ENCODE assay signal across 6 cellular contexts in genomic region chr16:23508589-23509440, GRCh38. TPM values are rescaled to one million over a fixed set of nuclear protein-coding genes. Genes with fewer than 3 reads are reported as not detected.
DNase-seq lines count a peak whose midpoint lies in the region; ATAC-seq and TF ChIP-seq lines count a peak whose summit lies in the region.

No MANE protein-coding gene starts in this region.

- peaks cover 20% of the 10 kb centered on the region for H3K36me3 Mint-ChIP-seq in stimulated activated naive CD8-positive, alpha-beta T cell treated with anti-CD3 and anti-CD28 coated beads, Interleukin-15, Interleukin-2, amounts not matched to agents 100 ng/mL and 50 ng/mL, for 24 hours (ENCODE audit: low read depth)
- peaks cover 48% of the 10 kb centered on the region for H3K36me3 Mint-ChIP-seq in effector memory CD8-positive, alpha-beta T cell (ENCODE audit: insufficient read depth)

- peak overlapping the region; percentile 80 to 91 (median 89) for H3K27ac ChIP-seq in sigmoid colon

- no peak for TF ChIP-seq EP300 in sigmoid colon (IDR thresholded peaks at IDR 0.05)

- DNase-seq in stimulated activated naive CD8-positive, alpha-beta T cell treated with anti-CD3 and anti-CD28 coated beads, Interleukin-15, Interleukin-2, amounts not matched to agents 100 U/mL and 50 U/mL, for 24 hours = no peak
- no peak for DNase-seq in effector memory CD8-positive, alpha-beta T cell
- DNase-seq in sigmoid colon (no peak), LoVo (ENCODE audit: low spot score) (no peak), HPDE6-E6E7 (ENCODE audit: extremely low spot score) (no peak)

- WGBS in sigmoid colon, 2 donors = 26 to 28% methylated on average over 28 of the region's 28 CpGs

- H3K4me3 ChIP-seq in sigmoid colon = peak overlapping the region; percentile 52 to 98 (median 94)

- no peak for TF ChIP-seq POLR2A in sigmoid colon (IDR thresholded peaks at IDR 0.05)

- H3K27ac Mint-ChIP-seq in stimulated activated naive CD8-positive, alpha-beta T cell treated with anti-CD3 and anti-CD28 coated beads, Interleukin-15, Interleukin-2, amounts not matched to agents 100 ng/mL and 50 ng/mL, for 24 hours = peak overlapping the region; percentile 88
- peak overlapping the region; percentile 86 to 95 for H3K27ac Mint-ChIP-seq in effector memory CD8-positive, alpha-beta T cell

- H3K36me3 ChIP-seq in sigmoid colon = no peaks in the 10 kb centered on the region

- no peaks in the 10 kb centered on the region for H3K9me3 ChIP-seq in sigmoid colon

- no peak for TF ChIP-seq CTCF in sigmoid colon (IDR thresholded peaks at IDR 0.05)

- peaks cover 4% of the 10 kb centered on the region for H3K9me3 Mint-ChIP-seq in stimulated activated naive CD8-positive, alpha-beta T cell treated with anti-CD3 and anti-CD28 coated beads, Interleukin-15, Interleukin-2, amounts not matched to agents 100 ng/mL and 50 ng/mL, for 24 hours
- H3K9me3 Mint-ChIP-seq in effector memory CD8-positive, alpha-beta T cell = no peaks in the 10 kb centered on the region

- no peaks in the 10 kb centered on the region for H3K27me3 Mint-ChIP-seq in stimulated activated naive CD8-positive, alpha-beta T cell treated with anti-CD3 and anti-CD28 coated beads, Interleukin-15, Interleukin-2, amounts not matched to agents 100 ng/mL and 50 ng/mL, for 24 hours
- H3K27me3 Mint-ChIP-seq in effector memory CD8-positive, alpha-beta T cell = no peaks in the 10 kb centered on the region

- H3K4me1 ChIP-seq in sigmoid colon = peaks cover 0 to 48% (median 40%) of the 10 kb centered on the region in 4 donors

- no peaks in the 10 kb centered on the region for H3K27me3 ChIP-seq in sigmoid colon

- intact Hi-C loops in sigmoid colon (cut with DNase I) = loop anchor here (5.0 kb wide), 1 partner anchor 57 kb away; the partner anchor contains the start of gene COG7

- H3K4me1 Mint-ChIP-seq in stimulated activated naive CD8-positive, alpha-beta T cell treated with anti-CD3 and anti-CD28 coated beads, Interleukin-15, Interleukin-2, amounts not matched to agents 100 ng/mL and 50 ng/mL, for 24 hours (ENCODE audit: low read depth) = peaks cover 61% of the 10 kb centered on the region
- H3K4me1 Mint-ChIP-seq in effector memory CD8-positive, alpha-beta T cell (ENCODE audit: low read depth in 2 of 2) = peaks cover 43 to 48% of the 10 kb centered on the region in 2 donors

- H3K4me3 Mint-ChIP-seq in stimulated activated naive CD8-positive, alpha-beta T cell treated with anti-CD3 and anti-CD28 coated beads, Interleukin-15, Interleukin-2, amounts not matched to agents 100 ng/mL and 50 ng/mL, for 24 hours = peak overlapping the region; percentile 86
- H3K4me3 Mint-ChIP-seq in effector memory CD8-positive, alpha-beta T cell = peak overlapping the region; percentile 85 to 90

- no peak for ATAC-seq in stimulated activated naive CD8-positive, alpha-beta T cell treated with anti-CD3 and anti-CD28 coated beads, Interleukin-15, Interleukin-2, amounts not matched to agents 100 U/mL and 50 U/mL, for 24 hours
- ATAC-seq in effector memory CD8-positive, alpha-beta T cell (replicated peaks) = no peak

RNA-seq across cellular contexts. Expression of gene GGA2, which starts 1.5 kb away (rescaled TPM):
- 10 to 100 TPM; 29.1 to 55.7 (median 34.7) TPM for total RNA-seq in sigmoid colon
- polyA plus RNA-seq in sigmoid colon = 10 to 100 TPM; 13.2 to 36.1 (median 15.3) TPM

RNA-seq across cellular contexts. Expression of gene EARS2, which starts 48.3 kb away (rescaled TPM):
- 10 to 100 TPM in 2 of 4 donors, 1 to 10 TPM in 2; 7.5 to 18.3 (median 11.2) TPM for total RNA-seq in sigmoid colon
- polyA plus RNA-seq in sigmoid colon = 10 to 100 TPM in 1 of 3 donors, 1 to 10 TPM in 2; 6.6 to 19.4 (median 7.9) TPM

RNA-seq across cellular contexts. Expression of gene UBFD1, which starts 48.7 kb away (rescaled TPM):
- 100 to 1,000 TPM in 1 of 4 donors, 10 to 100 TPM in 3; 45.1 to 101 (median 57.6) TPM for total RNA-seq in sigmoid colon
- polyA plus RNA-seq in sigmoid colon = 10 to 100 TPM in 1 of 3 donors, 1 to 10 TPM in 2; 8.1 to 16.6 (median 8.4) TPM

RNA-seq across cellular contexts. Expression of gene COG7, which starts 55.8 kb away (rescaled TPM):
- 10 to 100 TPM; 12.0 to 25.5 (median 13.9) TPM for total RNA-seq in sigmoid colon
- polyA plus RNA-seq in sigmoid colon = 10 to 100 TPM; 17.4 to 26.0 (median 19.4) TPM
